ENCODE assay signal across 8 cellular contexts in the genomic region with DNA sequence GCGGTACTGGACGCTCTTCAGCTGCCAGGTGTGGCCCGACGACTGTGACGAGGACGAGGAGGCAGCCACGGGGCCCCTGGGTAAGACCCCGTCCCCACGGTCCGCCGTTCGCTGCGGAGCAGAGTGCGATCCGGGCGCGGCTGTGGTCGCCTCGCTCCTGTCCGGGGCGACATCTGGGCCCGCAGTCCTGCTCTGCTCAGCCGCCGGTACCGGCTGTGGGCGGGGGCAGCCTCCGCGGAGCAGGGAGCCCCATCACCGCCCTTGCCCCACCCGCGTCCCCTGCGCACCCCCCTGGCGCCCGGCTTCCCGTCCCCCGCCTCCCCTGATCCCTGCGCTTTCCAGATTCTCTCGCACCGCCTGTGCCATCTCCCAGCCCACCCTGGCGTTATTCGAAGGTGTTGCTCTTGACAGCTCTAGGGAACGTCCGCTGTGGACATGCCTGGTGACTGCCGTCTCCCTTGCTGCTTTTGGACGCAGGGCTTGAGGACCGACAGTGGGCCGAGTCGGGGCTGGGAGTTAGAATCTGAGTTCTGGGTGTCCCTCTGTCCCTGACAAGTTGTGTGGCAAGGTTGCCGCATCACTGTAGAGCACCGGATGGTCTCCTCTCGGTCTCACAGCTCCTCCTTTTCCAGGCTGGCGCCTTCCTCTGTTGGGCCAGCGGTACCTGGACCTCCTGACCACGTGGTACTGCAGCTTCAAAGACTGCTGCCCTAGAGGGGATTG. TPM values are rescaled to one million over a fixed set of nuclear protein-coding genes. Genes with fewer than 3 reads are reported as not detected.
DNase-seq lines count a peak whose midpoint lies in the region; ATAC-seq and TF ChIP-seq lines count a peak whose summit lies in the region.

No MANE protein-coding gene starts in this region.

- H3K9me3 Mint-ChIP-seq in MCF 10A (ENCODE audit: unreplicated experiment), result no peaks in the 10 kb centered on the region

- ATAC-seq in HG03571 (IDR thresholded peaks at IDR 0.05; ENCODE audit: unreplicated experiment), result peak; percentile 3

- DNase-seq in Caki2 (ENCODE audit: low read depth) (peak; percentile 35), GM20000 (ENCODE audit: low spot score) (peak; percentile 51), T-helper 1 cell (peak; percentile 11 to 40 (median 24)), MCF 10A (ENCODE audit: unreplicated experiment) (peak; percentile 56), islet precursor cell (peak; percentile 79), KG1 (lab: John Stamatoyannopoulos, UW) (no peak)
- peak; percentile 56 for DNase-seq in stimulated activated CD4-positive, alpha-beta T cell treated with anti-CD3 and anti-CD28 coated beads, Interleukin-15, amount 100 ng/mL, for 24 hours

- POLR2A ChIA-PET in MCF 10A (lab: Yijun Ruan, JAX), result interaction anchor here (0.5 to 3.3 kb wide), 31 partner anchors 8 to 795 kb away, joined by 3 to 16 read pairs (median 4); partner anchors contain the start of genes AXDND1, SOAT1 and TOR1AIP2

- H3K4me3 Mint-ChIP-seq in MCF 10A (ENCODE audit: unreplicated experiment), result peak overlapping the region; percentile 99

- peak overlapping the region; percentile 98 for H3K27ac Mint-ChIP-seq in MCF 10A (ENCODE audit: low read depth, unreplicated experiment)

- intact Hi-C loops in MCF 10A (cut with micrococcal nuclease), result loop anchor here (2.0 kb wide), 1 partner anchor 550 kb away; no protein-coding TSS in a partner anchor

- H3K27me3 Mint-ChIP-seq in MCF 10A (ENCODE audit: insufficient read depth, unreplicated experiment), result no peaks in the 10 kb centered on the region

- BruUV-seq in MCF 10A (replicated peaks; lab: Mats Ljungman, UMichigan), result no TSS peak

- CTCF ChIA-PET in MCF 10A (lab: Yijun Ruan, JAX), result interaction anchor here (0.5 to 10.0 kb wide), 18 partner anchors 10 to 786 kb away, joined by 3 to 134 read pairs (median 5); partner anchors contain the start of gene AXDND1

- TF ChIP-seq CTCF in GM20000 (IDR thresholded peaks at IDR 0.05; ENCODE audit: extremely low read depth, missing control alignments) (no peak), MCF 10A (IDR thresholded peaks at IDR 0.05; ENCODE audit: unreplicated experiment) (no peak)

- in situ Hi-C loops in Caki2 (cut with HindIII; ENCODE audit: low pct_unique_long_range_greater_than_20kb, low sequenced_read_pairs), result no loop called here

- H3K36me3 Mint-ChIP-seq in MCF 10A (ENCODE audit: insufficient read depth, unreplicated experiment), result peaks cover 16% of the 10 kb centered on the region

- H3K4me1 Mint-ChIP-seq in MCF 10A (ENCODE audit: insufficient read depth, unreplicated experiment), result peaks cover 12% of the 10 kb centered on the region

RNA-seq across cellular contexts. Expression of gene TOR3A, which starts 0.6 kb away (rescaled TPM):
- 65.8 and 98.5 TPM in 2 replicates for total RNA-seq in Caki2 (2014; rRNA removed; shearing (Covaris generic); ENCODE audit: low replicate concordance)
- 24.9 and 31.3 TPM in 2 replicates for total RNA-seq in MCF 10A (2022)

RNA-seq across cellular contexts. Expression of gene FAM20B, which starts 56.8 kb away (rescaled TPM):
- total RNA-seq in Caki2 (2014; rRNA removed; shearing (Covaris generic); ENCODE audit: low replicate concordance), result 17.3 and 17.5 TPM in 2 replicates
- 44.2 and 45.0 TPM in 2 replicates for total RNA-seq in MCF 10A (2022)
